In the genomic region with DNA sequence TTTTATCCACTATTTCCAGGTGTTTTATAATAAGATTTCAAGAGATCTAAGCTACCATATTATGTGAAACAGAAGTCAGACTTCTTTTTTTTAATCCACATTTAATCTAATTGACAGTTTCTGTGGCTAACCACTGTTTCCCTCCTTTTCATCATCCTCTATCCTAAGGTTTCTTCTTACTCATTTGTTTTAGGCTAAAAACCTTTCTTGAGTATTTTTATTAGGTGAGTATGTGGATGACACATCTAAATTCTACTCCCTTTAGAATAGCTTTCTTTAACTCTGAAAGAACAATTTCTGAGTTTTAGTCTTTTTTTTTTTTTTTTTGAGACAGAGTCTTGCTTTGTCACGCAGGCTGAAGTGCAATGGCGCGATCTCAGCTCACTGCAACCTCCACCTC, we compare ENCODE assay signal across 20 cellular contexts.
A peak's percentile ranks its signal among the peaks of the same experiment; 100 is the strongest.
DNase-seq lines count a peak whose midpoint lies in the region; ATAC-seq and TF ChIP-seq lines count a peak whose summit lies in the region.
"Had no signal": no experiment of that assay in that cellular context is flagged by ENCODE, and none has a peak within 500 bp of the region (broad histone marks: within the 10 kb centered on the region; RNA-seq: fewer than 3 reads in every experiment).

No MANE protein-coding gene starts in this region.

- peaks cover 3% of the 10 kb centered on the region for H3K9me3 Mint-ChIP-seq in glutamatergic neuron (ENCODE audit: unreplicated experiment)

- peak; percentile 43 for DNase-seq in A172 (ENCODE audit: low spot score)
- DNase-seq in PC-3: peak; percentile 11
- DNase-seq in NOMO-1 treated with DMSO at 0.1 percent for 48 hours (lab: John Stamatoyannopoulos, UW; ENCODE audit: unreplicated experiment): no peak
- no peak for DNase-seq in neuronal stem cell (ENCODE audit: low spot score)
- DNase-seq in glutamatergic neuron: no peak
- no peak for DNase-seq in HuH-7.5 (ENCODE audit: low spot score)
- DNase-seq: ACHN; BE2C; CD4-positive, alpha-beta memory T cell; DMS153; DMS79; GF-D8; GOT3; H7; HFFc6 had no signal

- POLR2A ChIA-PET in PC-3 (lab: Charles Lee; ENCODE audit: unreplicated experiment): no interaction called here

- no peak overlapping the region for H2BK120ac ChIP-seq in neuronal stem cell (ENCODE audit: low read depth, low read length)

- H2AFZ ChIP-seq in Loucy (ENCODE audit: low read length) (peak overlapping the region; percentile 26; the same call in 1 of the 2 replicates), PC-3 (ENCODE audit: low read length) (no peak overlapping the region), neuronal stem cell (ENCODE audit: low read length) (no peak overlapping the region)

- H3K9me2 ChIP-seq in Loucy (replicated peaks; ENCODE audit: low read depth, low read length): no peaks in the 10 kb centered on the region
- no peaks in the 10 kb centered on the region for H3K9me2 ChIP-seq in PC-3 (replicated peaks; ENCODE audit: low read length)

- H3K9ac ChIP-seq in BLaER1 treated with 17β-estradiol and CSF1 and Interleukin-3, amounts not matched to agents 10 nM and 100 nM: no peak overlapping the region
- H3K9ac ChIP-seq in Loucy (ENCODE audit: low read depth, low read length, poor library complexity, severe bottlenecking) (no peak overlapping the region), PC-3 (ENCODE audit: low read length) (no peak overlapping the region), neuronal stem cell (ENCODE audit: low read depth, low read length, poor library complexity) (no peak overlapping the region)

- WGBS in neuronal stem cell (ENCODE audit: extremely low coverage in 2 of 2, insufficient read length in 2 of 2, insufficient replicate concordance in 1 of 2), 2 donors: no CpG with 5 or more reads among the region's 3 CpGs

- no peaks in the 10 kb centered on the region for H3F3A ChIP-seq in Loucy (ENCODE audit: low read depth)
- H3F3A ChIP-seq in PC-3 (ENCODE audit: low read length, unreplicated experiment): no peaks in the 10 kb centered on the region

- no peak for TF ChIP-seq CTCF in Loucy (conservative IDR thresholded peaks at IDR 0.05; ENCODE audit: low read length)
- TF ChIP-seq CTCF in PC-3 (conservative IDR thresholded peaks at IDR 0.05; ENCODE audit: low read depth, low read length): no peak
- no peak for TF ChIP-seq CTCF in glutamatergic neuron (IDR thresholded peaks at IDR 0.05; ENCODE audit: partially characterized antibody, unreplicated experiment)

- peaks cover 0 to 6% (median 0%) of the 10 kb centered on the region in 11 experiments; a peak in 3 of 22 replicates for H3K36me3 ChIP-seq in BLaER1 treated with 17β-estradiol and CSF1 and Interleukin-3, amounts not matched to agents 10 nM and 100 nM
- H3K36me3 ChIP-seq in Loucy (ENCODE audit: insufficient read depth, low read length): no peaks in the 10 kb centered on the region
- no peaks in the 10 kb centered on the region for H3K36me3 ChIP-seq in PC-3 (ENCODE audit: low read depth, low read length)
- H3K36me3 ChIP-seq in neuronal stem cell (replicated peaks in 1 of 2; ENCODE audit: control insufficient read depth in 2 of 2, insufficient read depth in 2 of 2, low read length in 2 of 2): peaks cover 0 to 2% of the 10 kb centered on the region in 2 donors
- H3K36me3 ChIP-seq: BE2C had no signal

- H4K91ac ChIP-seq in neuronal stem cell (ENCODE audit: low read depth, low read length, poor library complexity): no peak overlapping the region

- H3K4me1 ChIP-seq in BLaER1 treated with 17β-estradiol and CSF1 and Interleukin-3, amounts not matched to agents 10 nM and 100 nM: peaks cover 0 to 20% (median 15%) of the 10 kb centered on the region in 10 experiments; a peak in 14 of 20 replicates
- H3K4me1 ChIP-seq in Loucy (ENCODE audit: insufficient read depth, low read length, poor library complexity, severe bottlenecking) (peaks cover 17% of the 10 kb centered on the region), PC-3 (ENCODE audit: insufficient read depth, low read length) (peaks cover 4% of the 10 kb centered on the region; the same call in 1 of the 2 replicates), neuronal stem cell (ENCODE audit: control insufficient read depth in 2 of 2, insufficient read depth in 1 of 2, low read depth in 1 of 2, low read length in 2 of 2) (peaks cover 0 to 21% of the 10 kb centered on the region in 2 donors)
- H3K4me1 ChIP-seq: BE2C had no signal

- H3K79me2 ChIP-seq in Loucy (ENCODE audit: insufficient read depth, low read length) (no peaks in the 10 kb centered on the region), PC-3 (ENCODE audit: low read length) (no peaks in the 10 kb centered on the region)

- no peak overlapping the region for H3K14ac ChIP-seq in neuronal stem cell (ENCODE audit: low read length)

- H3K4me3 ChIP-seq in BLaER1 treated with 17β-estradiol and CSF1 and Interleukin-3, amounts not matched to agents 10 nM and 100 nM: no peak overlapping the region
- no peak overlapping the region for H3K4me3 ChIP-seq in Loucy (ENCODE audit: low read length, poor library complexity, severe bottlenecking)
- H3K4me3 ChIP-seq in PC-3 (ENCODE audit: low read length): no peak overlapping the region
- no peak overlapping the region for H3K4me3 ChIP-seq in neuronal stem cell (ENCODE audit: low read length in 2 of 2)

- no peak overlapping the region for H3K27ac Mint-ChIP-seq in glutamatergic neuron (ENCODE audit: unreplicated experiment)
- H3K27ac Mint-ChIP-seq: CD14-positive monocyte; CD4-positive, alpha-beta memory T cell; HFFc6 had no signal

- H3K4ac ChIP-seq in neuronal stem cell (ENCODE audit: low read length): no peak overlapping the region

- H3K27me3 ChIP-seq in BLaER1 treated with 17β-estradiol and CSF1 and Interleukin-3, amounts not matched to agents 10 nM and 100 nM: no peaks in the 10 kb centered on the region
- H3K27me3 ChIP-seq in Loucy (ENCODE audit: insufficient read depth, low read length, poor library complexity, severe bottlenecking): no peaks in the 10 kb centered on the region
- H3K27me3 ChIP-seq in PC-3 (ENCODE audit: low read length): no peaks in the 10 kb centered on the region; the same call in 1 of the 2 replicates
- no peaks in the 10 kb centered on the region for H3K27me3 ChIP-seq in neuronal stem cell (ENCODE audit: control insufficient read depth in 3 of 3, insufficient read depth in 3 of 3, low read depth in 1 of 3, low read length in 3 of 3)
- H3K27me3 ChIP-seq: BE2C had no signal

- peak overlapping the region in 8 of 11 experiments; percentile 13 to 65 (median 53); a peak in 14 of 22 replicates for H3K4me2 ChIP-seq in BLaER1 treated with 17β-estradiol and CSF1 and Interleukin-3, amounts not matched to agents 10 nM and 100 nM
- H3K4me2 ChIP-seq in Loucy (ENCODE audit: low read depth, low read length, poor library complexity, severe bottlenecking): peak overlapping the region; percentile 49
- no peak overlapping the region for H3K4me2 ChIP-seq in PC-3 (ENCODE audit: low read length)
- no peak overlapping the region for H3K4me2 ChIP-seq in neuronal stem cell (ENCODE audit: insufficient read depth, low read length, poor library complexity, severe bottlenecking)

- H3K27ac ChIP-seq in BLaER1 treated with 17β-estradiol and CSF1 and Interleukin-3, amounts not matched to agents 10 nM and 100 nM: no peak overlapping the region
- H3K27ac ChIP-seq in PC-3 (ENCODE audit: low read length): 0 out of 2 replicates have a peak overlapping the region, but pooled peaks have one; percentile 3
- H3K27ac ChIP-seq in neuronal stem cell (replicated peaks; ENCODE audit: low read length): no peak overlapping the region

- H2BK12ac ChIP-seq in neuronal stem cell (ENCODE audit: low read length): no peak overlapping the region

- no peak overlapping the region for H3K18ac ChIP-seq in neuronal stem cell (ENCODE audit: low read length)

- no peak overlapping the region for H2AK5ac ChIP-seq in neuronal stem cell (ENCODE audit: low read depth, low read length)

- no peak overlapping the region for H4K8ac ChIP-seq in neuronal stem cell (ENCODE audit: low read depth, low read length)

- H3K4me1 Mint-ChIP-seq in glutamatergic neuron (ENCODE audit: low read depth, unreplicated experiment): peaks cover 12% of the 10 kb centered on the region
- H3K4me1 Mint-ChIP-seq: CD14-positive monocyte; CD4-positive, alpha-beta memory T cell had no signal

- no peaks in the 10 kb centered on the region for H3K36me3 Mint-ChIP-seq in glutamatergic neuron (ENCODE audit: unreplicated experiment)
- H3K36me3 Mint-ChIP-seq: CD14-positive monocyte; CD4-positive, alpha-beta memory T cell had no signal

- no peak overlapping the region for H3K4me3 Mint-ChIP-seq in glutamatergic neuron (ENCODE audit: unreplicated experiment)
- H3K4me3 Mint-ChIP-seq: CD14-positive monocyte; CD4-positive, alpha-beta memory T cell; HFFc6 had no signal

- CTCF ChIA-PET in PC-3 (lab: Charles Lee): interaction anchor here (0.6 kb wide), 1 partner anchor 564 kb away, joined by 3 read pairs; no protein-coding TSS in a partner anchor

- no peaks in the 10 kb centered on the region for H4K20me1 ChIP-seq in BLaER1 treated with 17β-estradiol and CSF1 and Interleukin-3, amounts not matched to agents 10 nM and 100 nM
- H4K20me1 ChIP-seq in Loucy (ENCODE audit: insufficient read depth, low read length, poor library complexity, severe bottlenecking): no peaks in the 10 kb centered on the region
- no peaks in the 10 kb centered on the region for H4K20me1 ChIP-seq in PC-3 (ENCODE audit: low read length)

- no peak overlapping the region for H3K23ac ChIP-seq in neuronal stem cell (ENCODE audit: low read depth, low read length, poor library complexity)

- H3K9me3 ChIP-seq in BLaER1 treated with 17β-estradiol and CSF1 and Interleukin-3, amounts not matched to agents 10 nM and 100 nM (replicated peaks in 1 of 11): peaks cover 28 to 43% (median 40%) of the 10 kb centered on the region in 11 experiments
- H3K9me3 ChIP-seq in Loucy (ENCODE audit: insufficient read depth, low read depth, low read length) (no peaks in the 10 kb centered on the region), PC-3 (ENCODE audit: low read length) (no peaks in the 10 kb centered on the region), neuronal stem cell (replicated peaks in 1 of 2; ENCODE audit: control insufficient read depth in 2 of 2, insufficient read depth in 1 of 2, low read depth in 1 of 2, low read length in 2 of 2) (no peaks in the 10 kb centered on the region)
- H3K9me3 ChIP-seq: BE2C had no signal

- intact Hi-C loops in PC-3 (cut with micrococcal nuclease): no loop called here

- no peak for ATAC-seq in PC-3
- ATAC-seq: HCT116, HepG2 had no signal

- no peaks in the 10 kb centered on the region for H3K27me3 Mint-ChIP-seq in glutamatergic neuron (ENCODE audit: unreplicated experiment)

- H3K79me1 ChIP-seq in neuronal stem cell (ENCODE audit: low read depth, low read length): no peaks in the 10 kb centered on the region

- no TSS peak for BruUV-seq in PC-3 (replicated peaks; lab: Mats Ljungman, UMichigan)

- no peak overlapping the region for H2BK5ac ChIP-seq in neuronal stem cell (ENCODE audit: low read length)

- H2BK15ac ChIP-seq in neuronal stem cell (ENCODE audit: low read length): no peak overlapping the region

Comparison
In these comparisons a context has a peak if more than half of its experiments do, and no peak if none do; other contexts are left out.
1. DNase-seq: peak in A172 (single experiment) and PC-3 (single experiment); none in NOMO-1 treated with DMSO at 0.1 percent for 48 hours (single experiment), neuronal stem cell (single experiment), glutamatergic neuron (single experiment) and HuH-7.5 (single experiment).
2. H3K4me2 ChIP-seq: peak in BLaER1 treated with 17β-estradiol and CSF1 and Interleukin-3, amounts not matched to agents 10 nM and 100 nM (8 of 11) and Loucy (single experiment); none in PC-3 (single experiment) and neuronal stem cell (single experiment).